Comparison of ENCODE assay signal across 10 cellular contexts in genomic region chr1:156664046-156664948, GRCh38. TPM values are rescaled to one million over a fixed set of nuclear protein-coding genes. Genes with fewer than 3 reads are reported as not detected.
DNase-seq lines count a peak whose midpoint lies in the region; TF ChIP-seq lines count a peak whose summit lies in the region.
"Had no signal": no experiment of that assay in that cellular context is flagged by ENCODE, and none has a peak within 500 bp of the region (broad histone marks: within the 10 kb centered on the region; RNA-seq: fewer than 3 reads in every experiment).

No MANE protein-coding gene starts in this region.

- H3K4me3 ChIP-seq in Caco-2 (ENCODE audit: low read depth, low read length) (no peak overlapping the region), foreskin fibroblast (ENCODE audit: low read depth in 1 of 2, low read length in 2 of 2) (no peak overlapping the region), parathyroid adenoma (ENCODE audit: low read depth, low read length) (no peak overlapping the region)

- DNase-seq in Caco-2 (no peak), NCI-H510A treated with DMSO at 0.1 percent for 48 hours (lab: John Stamatoyannopoulos, UW) (peak; percentile 55), foreskin fibroblast (peak; percentile 68 to 83), GF-D8 (lab: John Stamatoyannopoulos, UW) (no peak), HuH-7 (ENCODE audit: low spot score) (no peak)
- DNase-seq in activated naive CD4-positive, alpha-beta T cell (lab: John Stamatoyannopoulos, UW) = no peak
- DNase-seq in activated effector memory CD4-positive, alpha-beta T cell treated with anti-CD3 and anti-CD28 coated beads, Interleukin-2, amount 50 U/mL, for 16 hours = no peak
- DNase-seq: NCI-H526 treated with DMSO at 0.1 percent for 48 hours; stimulated activated CD4-positive, alpha-beta T cell treated with anti-CD3 and anti-CD28 coated beads, Interleukin-1b, Interleukin-23, amount 100 ng/mL, for 48 hours had no signal

- no peak overlapping the region for H3K4me2 ChIP-seq in parathyroid adenoma (ENCODE audit: low read length)

- peaks cover 68% of the 10 kb centered on the region for H3K4me1 Mint-ChIP-seq in Caco-2 (ENCODE audit: low read depth, unreplicated experiment)

- H3K27me3 Mint-ChIP-seq in Caco-2 (ENCODE audit: insufficient read depth, unreplicated experiment) = no peaks in the 10 kb centered on the region

- H3K4me1 ChIP-seq in Caco-2 (peaks cover 72% of the 10 kb centered on the region), parathyroid adenoma (no peaks in the 10 kb centered on the region)

- no peak overlapping the region for H3K9ac ChIP-seq in parathyroid adenoma

- BruUV-seq in Caco-2 (replicated peaks; lab: Mats Ljungman, UMichigan) = no TSS peak

- H3K27ac Mint-ChIP-seq in Caco-2 (ENCODE audit: unreplicated experiment) = peak overlapping the region; percentile 89

- H3K36me3 ChIP-seq in Caco-2 (ENCODE audit: control insufficient read depth, insufficient read depth, low read length) (no peaks in the 10 kb centered on the region), parathyroid adenoma (ENCODE audit: control insufficient read depth, insufficient read depth, low read length) (no peaks in the 10 kb centered on the region)

- H3K9me3 ChIP-seq in Caco-2 = no peaks in the 10 kb centered on the region
- no peaks in the 10 kb centered on the region for H3K9me3 ChIP-seq in parathyroid adenoma (ENCODE audit: control insufficient read depth, low read length)

- no peaks in the 10 kb centered on the region for H3K9me3 Mint-ChIP-seq in Caco-2 (ENCODE audit: unreplicated experiment)

- peak overlapping the region; percentile 61 for H3K27ac ChIP-seq in parathyroid adenoma

- POLR2A ChIA-PET in Caco-2 (lab: Charles Lee) = interaction anchor here (0.7 to 1.4 kb wide), 2 partner anchors 12 to 39 kb away, joined by 3 to 19 read pairs; partner anchors contain the start of gene NES

- no peaks in the 10 kb centered on the region for H3K27me3 ChIP-seq in Caco-2 (replicated peaks; ENCODE audit: control insufficient read depth, insufficient read depth, low read length)
- H3K27me3 ChIP-seq in parathyroid adenoma (ENCODE audit: control insufficient read depth, insufficient read depth, low read length) = no peaks in the 10 kb centered on the region

- CTCF ChIA-PET in Caco-2 (lab: Charles Lee) = interaction anchor here (0.7 to 2.2 kb wide), 5 partner anchors 13 to 62 kb away, joined by 3 to 24 read pairs (median 7); partner anchors contain the start of gene NES

- H3K79me2 ChIP-seq in parathyroid adenoma = no peaks in the 10 kb centered on the region

- intact Hi-C loops in Caco-2 (cut with micrococcal nuclease; ENCODE audit: unreplicated experiment) = no loop called here

- H2AFZ ChIP-seq in parathyroid adenoma = no peak overlapping the region

- H3K36me3 Mint-ChIP-seq in Caco-2 (ENCODE audit: insufficient read depth, unreplicated experiment) = peaks cover 4% of the 10 kb centered on the region

- TF ChIP-seq CTCF in Caco-2 (IDR thresholded peaks at IDR 0.05; ENCODE audit: insufficient read depth in 1 of 2, low read depth in 1 of 2, low read length in 1 of 2, severe bottlenecking in 1 of 2, unreplicated experiment in 1 of 2) = no peak
- no peak for TF ChIP-seq CTCF in foreskin fibroblast (IDR thresholded peaks at IDR 0.05; ENCODE audit: low read depth, low read length)
- TF ChIP-seq CTCF in parathyroid adenoma (IDR thresholded peaks at IDR 0.05) = no peak

- no peak overlapping the region for H3K4me3 Mint-ChIP-seq in Caco-2 (ENCODE audit: unreplicated experiment)

RNA-seq across cellular contexts. Expression of gene NES, which starts 12.9 kb away (rescaled TPM):
- total RNA-seq in Caco-2 (2022) = 18.0 and 22.7 TPM in 2 replicates

RNA-seq across cellular contexts. Expression of gene BCAN, which starts 22.4 kb away (rescaled TPM):
- not detected in 2 replicates for total RNA-seq in Caco-2 (2022)

RNA-seq across cellular contexts. Expression of gene CRABP2, which starts 41.1 kb away (rescaled TPM):
- total RNA-seq in Caco-2 (2022) = 27.1 and 30.6 TPM in 2 replicates

RNA-seq across cellular contexts. Expression of gene HAPLN2, which starts 45.1 kb away (rescaled TPM):
- total RNA-seq in Caco-2 (2022) = not detected in 2 replicates

Comparison
In these comparisons a context has a peak if more than half of its experiments do, and no peak if none do; other contexts are left out.
1. DNase-seq: peak in NCI-H510A treated with DMSO at 0.1 percent for 48 hours (single experiment) and foreskin fibroblast (2 of 2); none in Caco-2 (0 of 2), GF-D8 (single experiment), activated naive CD4-positive, alpha-beta T cell (0 of 4), HuH-7 (single experiment) and activated effector memory CD4-positive, alpha-beta T cell treated with anti-CD3 and anti-CD28 coated beads, Interleukin-2, amount 50 U/mL, for 16 hours (single experiment).